Comparison of ENCODE assay signal across 1 cellular context in genomic region chr6:143536866-143537691, GRCh38.
TF ChIP-seq lines count a peak whose summit lies in the region.

No MANE protein-coding gene starts in this region.

TF ChIP-seq in K562, 482 proteins besides CTCF, POLR2A, EP300 and RAD21 (continued from another document):
- TF ChIP-seq CBX5 (IDR thresholded peaks at IDR 0.05; ENCODE audit: borderline replicate concordance, low read depth): no peak
- TF ChIP-seq FOXO4 (CRISPR knock-in tag; IDR thresholded peaks at IDR 0.05): no peak
- TF ChIP-seq POLR2AphosphoS2 (IDR thresholded peaks at IDR 0.05; ENCODE audit: low read length): no peak
- no peak for TF ChIP-seq SPI1 (IDR thresholded peaks at IDR 0.05; ENCODE audit: borderline replicate concordance, low read depth, low read length)
- TF ChIP-seq NFIX (CRISPR knock-in tag; IDR thresholded peaks at IDR 0.05; ENCODE audit: low read depth): no peak
- no peak for TF ChIP-seq RBM39 (optimal IDR thresholded peaks at IDR 0.05; ENCODE audit: low read depth, low read length)
- TF ChIP-seq ZNF24 (IDR thresholded peaks at IDR 0.05): no peak
- TF ChIP-seq ATF7 (IDR thresholded peaks at IDR 0.05): no peak
- TF ChIP-seq PHB (CRISPR knock-in tag; IDR thresholded peaks at IDR 0.05): no peak
- TF ChIP-seq CBX8 (IDR thresholded peaks at IDR 0.05; ENCODE audit: borderline replicate concordance, extremely low read depth, low read depth, low read length, poor library complexity, severe bottlenecking): no peak
- TF ChIP-seq, protein P1, sequence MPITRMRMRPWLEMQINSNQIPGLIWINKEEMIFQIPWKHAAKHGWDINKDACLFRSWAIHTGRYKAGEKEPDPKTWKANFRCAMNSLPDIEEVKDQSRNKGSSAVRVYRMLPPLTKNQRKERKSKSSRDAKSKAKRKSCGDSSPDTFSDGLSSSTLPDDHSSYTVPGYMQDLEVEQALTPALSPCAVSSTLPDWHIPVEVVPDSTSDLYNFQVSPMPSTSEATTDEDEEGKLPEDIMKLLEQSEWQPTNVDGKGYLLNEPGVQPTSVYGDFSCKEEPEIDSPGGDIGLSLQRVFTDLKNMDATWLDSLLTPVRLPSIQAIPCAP (CRISPR knock-in tag; IDR thresholded peaks at IDR 0.05; ENCODE audit: borderline replicate concordance): no peak
- TF ChIP-seq ZBTB8A (IDR thresholded peaks at IDR 0.05; ENCODE audit: partially characterized antibody): no peak
- no peak for TF ChIP-seq SIX5 (IDR thresholded peaks at IDR 0.05; ENCODE audit: borderline replicate concordance in 1 of 2, insufficient read depth in 1 of 2, low read depth in 1 of 2, low read length in 2 of 2)
- no peak for TF ChIP-seq LARP7 (IDR thresholded peaks at IDR 0.05)
